Comparison of ENCODE assay signal across 8 cellular contexts in genomic region chr15:47961401-47962090, GRCh38.
DNase-seq lines count a peak whose midpoint lies in the region; ATAC-seq and TF ChIP-seq lines count a peak whose summit lies in the region.

No MANE protein-coding gene starts in this region.

- H3K9me3 Mint-ChIP-seq in activated B cell treated with CpG ODN at 0.5 μM for 24 hours = no peaks in the 10 kb centered on the region
- H3K9me3 Mint-ChIP-seq in activated naive CD4-positive, alpha-beta T cell treated with anti-CD3 and anti-CD28 coated beads, Interleukin-2, amount 10 ng/mL, durations not matched to agents 7 days and 5 days = no peaks in the 10 kb centered on the region

- intact Hi-C loops in activated B cell treated with CpG ODN at 0.5 μM for 24 hours (cut with micrococcal nuclease) = loop anchor here (5.0 kb wide), 1 partner anchor 149 kb away; no protein-coding TSS in a partner anchor

- in situ Hi-C loops in GM13976 (cut with MboI; ENCODE audit: low sequenced_read_pairs, unreplicated experiment) = no loop called here

- H3K4me1 Mint-ChIP-seq in activated B cell treated with CpG ODN at 0.5 μM for 24 hours = peaks cover 10% of the 10 kb centered on the region
- peaks cover 11% of the 10 kb centered on the region for H3K4me1 Mint-ChIP-seq in activated naive CD4-positive, alpha-beta T cell treated with anti-CD3 and anti-CD28 coated beads, Interleukin-2, amount 10 ng/mL, durations not matched to agents 7 days and 5 days

- POLR2A ChIA-PET in activated B cell treated with CpG ODN at 0.5 μM for 24 hours (lab: Charles Lee) = no interaction called here

- no peak overlapping the region for H3K4me3 Mint-ChIP-seq in activated B cell treated with CpG ODN at 0.5 μM for 24 hours
- no peak overlapping the region for H3K4me3 Mint-ChIP-seq in activated naive CD4-positive, alpha-beta T cell treated with anti-CD3 and anti-CD28 coated beads, Interleukin-2, amount 10 ng/mL, durations not matched to agents 7 days and 5 days

- ATAC-seq in GM19468 (IDR thresholded peaks at IDR 0.05; ENCODE audit: extremely low read depth, unreplicated experiment) (peak; percentile 83), HG03159 (IDR thresholded peaks at IDR 0.05; ENCODE audit: unreplicated experiment) (peak; percentile 89), activated B cell treated with CpG ODN at 0.5 μM for 24 hours (ENCODE audit: low read depth) (peak; percentile 40), omental fat pad (ENCODE audit: low FRiP score) (no peak)

- CTCF ChIA-PET in activated B cell treated with CpG ODN at 0.5 μM for 24 hours (lab: Charles Lee) = interaction anchor here (0.7 kb wide), 1 partner anchor 422 kb away, joined by 3 read pairs; no protein-coding TSS in a partner anchor
- CTCF ChIA-PET in activated naive CD4-positive, alpha-beta T cell treated with anti-CD3 and anti-CD28 coated beads, Interleukin-2, amount 10 ng/mL, durations not matched to agents 7 days and 5 days (lab: Charles Lee) = no interaction called here

- H3K36me3 Mint-ChIP-seq in activated B cell treated with CpG ODN at 0.5 μM for 24 hours (ENCODE audit: low read depth) = no peaks in the 10 kb centered on the region
- no peaks in the 10 kb centered on the region for H3K36me3 Mint-ChIP-seq in activated naive CD4-positive, alpha-beta T cell treated with anti-CD3 and anti-CD28 coated beads, Interleukin-2, amount 10 ng/mL, durations not matched to agents 7 days and 5 days

- H3K27me3 Mint-ChIP-seq in activated B cell treated with CpG ODN at 0.5 μM for 24 hours = peaks cover 11% of the 10 kb centered on the region
- peaks cover 3% of the 10 kb centered on the region for H3K27me3 Mint-ChIP-seq in activated naive CD4-positive, alpha-beta T cell treated with anti-CD3 and anti-CD28 coated beads, Interleukin-2, amount 10 ng/mL, durations not matched to agents 7 days and 5 days

- DNase-seq in GM13976 (ENCODE audit: low spot score) = peak; percentile 44
- no peak for DNase-seq in activated B cell treated with CpG ODN at 0.5 μM for 24 hours
- DNase-seq in HUDEP-2 (lab: John Stamatoyannopoulos, UW; ENCODE audit: unreplicated experiment in 76 of 76) = no peak
- no peak for DNase-seq in activated naive CD4-positive, alpha-beta T cell treated with anti-CD3 and anti-CD28 coated beads, Interleukin-2, amount 10 ng/mL, durations not matched to agents 7 days and 5 days
- no peak for DNase-seq in omental fat pad (ENCODE audit: low spot score)
- DNase-seq in NCI-H2227 (lab: John Stamatoyannopoulos, UW; ENCODE audit: unreplicated experiment) = no peak

- TF ChIP-seq CTCF in GM13976 (IDR thresholded peaks at IDR 0.05; ENCODE audit: borderline replicate concordance, control extremely low read depth, extremely low read depth, insufficient read depth, missing control alignments) = no peak
- TF ChIP-seq CTCF in activated B cell treated with CpG ODN at 0.5 μM for 24 hours (IDR thresholded peaks at IDR 0.05) = no peak
- no peak for TF ChIP-seq CTCF in omental fat pad (IDR thresholded peaks at IDR 0.05)

- H3K27ac Mint-ChIP-seq in activated B cell treated with CpG ODN at 0.5 μM for 24 hours = no peak overlapping the region
- H3K27ac Mint-ChIP-seq in activated naive CD4-positive, alpha-beta T cell treated with anti-CD3 and anti-CD28 coated beads, Interleukin-2, amount 10 ng/mL, durations not matched to agents 7 days and 5 days = no peak overlapping the region
